Comparison of ENCODE assay signal across 1 cellular context in genomic region chr16:29805232-29806095, GRCh38.
TF ChIP-seq lines count a peak whose summit lies in the region.

No MANE protein-coding gene starts in this region.

TF ChIP-seq in HepG2, 621 proteins besides CTCF, POLR2A, EP300 and RAD21 (continued from another document and continues in another):
- TF ChIP-seq RCOR2 (CRISPR knock-in tag; IDR thresholded peaks at IDR 0.05) (peak; percentile 42; the same call in 1 of the 2 replicates), PRDM4 (CRISPR knock-in tag; IDR thresholded peaks at IDR 0.05; ENCODE audit: borderline replicate concordance) (no peak), ZNF12 (CRISPR knock-in tag; IDR thresholded peaks at IDR 0.05) (peak; percentile 29; the same call in 1 of the 2 replicates), FLYWCH1 (CRISPR knock-in tag; IDR thresholded peaks at IDR 0.05) (no peak), CHCHD3 (CRISPR knock-in tag; IDR thresholded peaks at IDR 0.05) (0 out of 2 replicates have a peak, but pooled peaks have one; percentile 55), HNRNPUL1 (IDR thresholded peaks at IDR 0.05; ENCODE audit: low read depth, low read length) (peak; percentile 77; the same call in 1 of the 2 replicates), RFXAP (CRISPR knock-in tag; IDR thresholded peaks at IDR 0.05; ENCODE audit: borderline replicate concordance) (peak; percentile 88; the same call in 1 of the 2 replicates), ZNF550 (CRISPR knock-in tag; IDR thresholded peaks at IDR 0.05; ENCODE audit: borderline replicate concordance) (no peak), TMF1 (CRISPR knock-in tag; IDR thresholded peaks at IDR 0.05; ENCODE audit: low read depth) (peak; percentile 95), PREB (CRISPR knock-in tag; IDR thresholded peaks at IDR 0.05) (no peak), GLI4 (CRISPR knock-in tag; IDR thresholded peaks at IDR 0.05; ENCODE audit: borderline replicate concordance) (peak; percentile 90; the same call in 1 of the 2 replicates), ZNF839 (CRISPR knock-in tag; IDR thresholded peaks at IDR 0.05; ENCODE audit: borderline replicate concordance) (peak; percentile 88; the same call in 1 of the 2 replicates), ZEB1 (IDR thresholded peaks at IDR 0.05; ENCODE audit: insufficient replicate concordance, low read depth) (peak; percentile 75), ZSCAN29 (CRISPR knock-in tag; conservative IDR thresholded peaks at IDR 0.05) (0 out of 2 replicates have a peak, but pooled peaks have one; percentile 35), ZNF33A (CRISPR knock-in tag; IDR thresholded peaks at IDR 0.05; ENCODE audit: borderline replicate concordance) (no peak), ZKSCAN1 (IDR thresholded peaks at IDR 0.05; ENCODE audit: low read length) (no peak), ZNF788 (CRISPR knock-in tag; IDR thresholded peaks at IDR 0.05; ENCODE audit: borderline replicate concordance) (peak; percentile 99), ZFX (CRISPR knock-in tag; IDR thresholded peaks at IDR 0.05; ENCODE audit: low read depth) (peak; percentile 95), ZNF383 (CRISPR knock-in tag; IDR thresholded peaks at IDR 0.05; ENCODE audit: borderline replicate concordance) (no peak; the same call in 1 of the 2 replicates), ZBTB43 (CRISPR knock-in tag; conservative IDR thresholded peaks at IDR 0.05) (peak; percentile 93), REPIN1 (CRISPR knock-in tag; IDR thresholded peaks at IDR 0.05; ENCODE audit: borderline replicate concordance, low read depth) (peak; percentile 99), ZNF562 (CRISPR knock-in tag; IDR thresholded peaks at IDR 0.05; ENCODE audit: borderline replicate concordance) (no peak; the same call in 1 of the 2 replicates), MATR3 (CRISPR knock-in tag; IDR thresholded peaks at IDR 0.05) (no peak), PAXIP1 (CRISPR knock-in tag; conservative IDR thresholded peaks at IDR 0.05) (peak; percentile 76), ATF6 (CRISPR knock-in tag; conservative IDR thresholded peaks at IDR 0.05) (peak; percentile 90; the same call in 1 of the 2 replicates), ZBTB3 (CRISPR knock-in tag; IDR thresholded peaks at IDR 0.05; ENCODE audit: borderline replicate concordance, low read depth) (peak; percentile 59; the same call in 1 of the 2 replicates), ZMAT5 (CRISPR knock-in tag; IDR thresholded peaks at IDR 0.05; ENCODE audit: borderline replicate concordance, low read depth) (no peak), ZBED4 (CRISPR knock-in tag; IDR thresholded peaks at IDR 0.05; ENCODE audit: borderline replicate concordance) (peak; percentile 79; the same call in 1 of the 2 replicates), SMAD9 (CRISPR knock-in tag; IDR thresholded peaks at IDR 0.05) (0 out of 2 replicates have a peak, but pooled peaks have one; percentile 87), ZNF510 (CRISPR knock-in tag; IDR thresholded peaks at IDR 0.05; ENCODE audit: low read depth) (no peak), PHF8 (CRISPR knock-in tag; IDR thresholded peaks at IDR 0.05) (peak; percentile 89), JUND (CRISPR knock-in tag; IDR thresholded peaks at IDR 0.05) (peak; percentile 56; the same call in 1 of the 2 replicates), NAIF1 (CRISPR knock-in tag; IDR thresholded peaks at IDR 0.05; ENCODE audit: borderline replicate concordance) (peak; percentile 96), ZNF124 (CRISPR knock-in tag; IDR thresholded peaks at IDR 0.05) (peak; percentile 89), ZNF619 (CRISPR knock-in tag; IDR thresholded peaks at IDR 0.05) (peak; percentile 95), ZNF775 (CRISPR knock-in tag; IDR thresholded peaks at IDR 0.05; ENCODE audit: borderline replicate concordance) (no peak), ZNF224 (CRISPR knock-in tag; IDR thresholded peaks at IDR 0.05) (peak; percentile 92; the same call in 1 of the 2 replicates), ZNF451 (CRISPR knock-in tag; IDR thresholded peaks at IDR 0.05) (peak; percentile 98), SP140L (CRISPR knock-in tag; IDR thresholded peaks at IDR 0.05; ENCODE audit: borderline replicate concordance) (no peak), NCOR1 (IDR thresholded peaks at IDR 0.05; ENCODE audit: borderline replicate concordance, low read length) (no peak; the same call in 1 of the 2 replicates), ZNF703 (CRISPR knock-in tag; IDR thresholded peaks at IDR 0.05; ENCODE audit: borderline replicate concordance) (peak; percentile 76; the same call in 1 of the 2 replicates), KDM5B (CRISPR knock-in tag; IDR thresholded peaks at IDR 0.05; ENCODE audit: borderline replicate concordance) (peak; percentile 94), POLR2G (IDR thresholded peaks at IDR 0.05; ENCODE audit: low read depth, low read length) (peak; percentile 96), MIER2 (CRISPR knock-in tag; IDR thresholded peaks at IDR 0.05) (peak; percentile 61; the same call in 1 of the 2 replicates), ZNF354B (CRISPR knock-in tag; IDR thresholded peaks at IDR 0.05) (peak; percentile 44; the same call in 1 of the 2 replicates), KDM5A (IDR thresholded peaks at IDR 0.05; ENCODE audit: borderline replicate concordance, low read length) (peak; percentile 97)
